Comparison of ENCODE assay signal across 13 cellular contexts in the genomic region with DNA sequence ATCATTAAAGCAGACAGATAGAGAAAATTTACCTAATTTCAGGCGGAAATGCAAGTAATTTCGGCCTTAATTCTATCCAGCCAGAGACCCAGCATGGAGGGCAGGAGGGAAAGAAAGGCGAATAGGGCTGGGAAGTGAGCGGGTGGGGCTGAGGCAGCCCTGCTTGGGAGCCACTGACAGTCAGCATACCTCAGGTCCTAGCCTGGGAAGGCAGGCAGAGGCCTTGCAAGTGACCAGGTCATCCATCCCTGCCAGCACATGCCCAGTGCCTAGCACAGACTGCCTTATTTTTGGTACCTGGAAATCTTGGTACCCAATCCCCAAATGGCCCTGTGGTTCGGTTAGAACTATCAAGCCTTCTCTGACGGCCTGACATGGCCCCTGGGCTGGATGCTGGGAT. TPM values are rescaled to one million over a fixed set of nuclear protein-coding genes. Genes with fewer than 3 reads are reported as not detected.
A peak's percentile ranks its signal among the peaks of the same experiment; 100 is the strongest.
DNase-seq lines count a peak whose midpoint lies in the region; ATAC-seq and TF ChIP-seq lines count a peak whose summit lies in the region.
"Had no signal": no experiment of that assay in that cellular context is flagged by ENCODE, and none has a peak within 500 bp of the region (broad histone marks: within the 10 kb centered on the region; RNA-seq: fewer than 3 reads in every experiment).

No MANE protein-coding gene starts in this region.

- H3K9me3 ChIP-seq in Caco-2 (no peaks in the 10 kb centered on the region), OCI-LY3 (ENCODE audit: insufficient read depth, low read length) (no peaks in the 10 kb centered on the region), gastroesophageal sphincter (no peaks in the 10 kb centered on the region)
- H3K9me3 ChIP-seq: BE2C, testis had no signal

- H3K79me2 ChIP-seq in OCI-LY3 (ENCODE audit: low read length): peaks cover 55% of the 10 kb centered on the region

- H3K4me1 ChIP-seq in Caco-2 (0 out of 2 replicates have a peak, but pooled peaks cover 12% of the 10 kb centered on the region), OCI-LY3 (ENCODE audit: low read length) (peaks cover 40% of the 10 kb centered on the region), gastroesophageal sphincter (peaks cover 0 to 84% (median 23%) of the 10 kb centered on the region in 3 donors)
- H3K4me1 ChIP-seq: BE2C had no signal

- POLR2A ChIA-PET in Caco-2 (lab: Charles Lee): no interaction called here

- H3K4me3 ChIP-seq in Caco-2 (ENCODE audit: low read depth, low read length) (no peak overlapping the region), OCI-LY3 (ENCODE audit: low read length) (peak overlapping the region; percentile 100), gastroesophageal sphincter (peak overlapping the region in 1 of 2 donors; percentile 60)

- TF ChIP-seq POLR2A in gastroesophageal sphincter (IDR thresholded peaks at IDR 0.05): no peak

- DNase-seq in Caco-2: no peak
- no peak for DNase-seq in osteocyte (ENCODE audit: extremely low spot score, unreplicated experiment)
- no peak for DNase-seq in NCI-H748 treated with DMSO at 0.1 percent for 48 hours (lab: John Stamatoyannopoulos, UW)
- DNase-seq in NK-92 (lab: John Stamatoyannopoulos, UW; ENCODE audit: unreplicated experiment): no peak
- DNase-seq: BE2C; erythroblast; NCI-H69; occipital lobe; stimulated activated CD4-positive, alpha-beta T cell treated with anti-CD3 and anti-CD28 coated beads, Interleukin-2, amount 100 ng/mL, for 48 hours; testis had no signal

- H3K36me3 Mint-ChIP-seq in Caco-2 (ENCODE audit: insufficient read depth, unreplicated experiment): peaks cover 15% of the 10 kb centered on the region
- peaks cover 6% of the 10 kb centered on the region for H3K36me3 Mint-ChIP-seq in osteocyte (ENCODE audit: unreplicated experiment)

- H3K9ac ChIP-seq in OCI-LY3 (ENCODE audit: low read length): peak overlapping the region; percentile 100

- TF ChIP-seq EP300 in gastroesophageal sphincter (IDR thresholded peaks at IDR 0.05): no peak

- no peak for TF ChIP-seq CTCF in Caco-2 (IDR thresholded peaks at IDR 0.05; ENCODE audit: insufficient read depth in 1 of 2, low read depth in 1 of 2, low read length in 1 of 2, severe bottlenecking in 1 of 2, unreplicated experiment in 1 of 2)
- TF ChIP-seq CTCF in OCI-LY3 (IDR thresholded peaks at IDR 0.05; ENCODE audit: low read depth, low read length): no peak
- no peak for TF ChIP-seq CTCF in gastroesophageal sphincter (IDR thresholded peaks at IDR 0.05)
- TF ChIP-seq CTCF in osteocyte (IDR thresholded peaks at IDR 0.05): no peak

- CTCF ChIA-PET in Caco-2 (lab: Charles Lee): interaction anchor here (3.5 kb wide), 1 partner anchor 8 kb away, joined by 72 read pairs; no protein-coding TSS in a partner anchor

- no TSS peak for BruUV-seq in Caco-2 (replicated peaks; lab: Mats Ljungman, UMichigan)

- H3K9me3 Mint-ChIP-seq in Caco-2 (ENCODE audit: unreplicated experiment) (no peaks in the 10 kb centered on the region), osteocyte (ENCODE audit: unreplicated experiment) (no peaks in the 10 kb centered on the region)

- H3K4me3 Mint-ChIP-seq in Caco-2 (ENCODE audit: unreplicated experiment): peak overlapping the region; percentile 62
- H3K4me3 Mint-ChIP-seq in osteocyte (ENCODE audit: unreplicated experiment): peak overlapping the region; percentile 76

- intact Hi-C loops in Caco-2 (cut with micrococcal nuclease; ENCODE audit: unreplicated experiment): loop anchor here (1.0 kb wide), 1 partner anchor 8 kb away; no protein-coding TSS in a partner anchor

- H3K36me3 ChIP-seq in Caco-2 (ENCODE audit: control insufficient read depth, insufficient read depth, low read length) (no peaks in the 10 kb centered on the region), OCI-LY3 (replicated peaks; ENCODE audit: low read depth, low read length) (peaks cover 33% of the 10 kb centered on the region), gastroesophageal sphincter (no peaks in the 10 kb centered on the region)
- H3K36me3 ChIP-seq: BE2C had no signal

- no peak overlapping the region for H2AFZ ChIP-seq in OCI-LY3 (ENCODE audit: low read depth, low read length)

- H3K4me1 Mint-ChIP-seq in Caco-2 (ENCODE audit: low read depth, unreplicated experiment): no peaks in the 10 kb centered on the region
- H3K4me1 Mint-ChIP-seq in osteocyte (ENCODE audit: unreplicated experiment): peaks cover 14% of the 10 kb centered on the region

- ATAC-seq in gastroesophageal sphincter (no peak), GM21367 (IDR thresholded peaks at IDR 0.05; ENCODE audit: unreplicated experiment) (no peak)

- H4K20me1 ChIP-seq in OCI-LY3 (ENCODE audit: insufficient read depth, low read length): no peaks in the 10 kb centered on the region

- H3K27ac Mint-ChIP-seq in Caco-2 (ENCODE audit: unreplicated experiment) (no peak overlapping the region), osteocyte (ENCODE audit: unreplicated experiment) (no peak overlapping the region)

- H3K27me3 Mint-ChIP-seq in Caco-2 (ENCODE audit: insufficient read depth, unreplicated experiment) (peaks cover 4% of the 10 kb centered on the region), osteocyte (ENCODE audit: unreplicated experiment) (peaks cover 29% of the 10 kb centered on the region)

- peak overlapping the region; percentile 55 for H3K27ac ChIP-seq in OCI-LY3 (ENCODE audit: low read length)
- H3K27ac ChIP-seq in gastroesophageal sphincter: peak overlapping the region in 3 of 4 donors; percentile 61 to 85 (median 82)
- H3K27ac ChIP-seq: testis had no signal

- no peaks in the 10 kb centered on the region; the same call in 1 of the 2 replicates for H3K27me3 ChIP-seq in Caco-2 (replicated peaks; ENCODE audit: control insufficient read depth, insufficient read depth, low read length)
- peaks cover 30% of the 10 kb centered on the region for H3K27me3 ChIP-seq in OCI-LY3 (ENCODE audit: low read depth, low read length)
- H3K27me3 ChIP-seq in gastroesophageal sphincter: peaks cover 97% of the 10 kb centered on the region

- 95 to 100% methylated on average over 1 to 2 of the region's 6 CpGs for WGBS in gastroesophageal sphincter (ENCODE audit: low coverage in 1 of 2), 2 donors

- peak overlapping the region; percentile 100 for H3K4me2 ChIP-seq in OCI-LY3 (ENCODE audit: low read length)

RNA-seq across cellular contexts. Expression of gene GDF7, which starts 1.5 kb away (rescaled TPM):
- total RNA-seq in Caco-2 (2022) (1.7 and 1.8 TPM in 2 replicates), gastroesophageal sphincter (10 to 100 TPM in 3 of 4 donors, 1 to 10 TPM in 1; 1.2 to 19.9 (median 15.3) TPM), osteocyte (9.0 and 10.1 TPM in 2 replicates)

RNA-seq across cellular contexts. Expression of gene HS1BP3, which starts 17.6 kb away (rescaled TPM):
- total RNA-seq in Caco-2 (2022): 26.5 and 31.1 TPM in 2 replicates
- total RNA-seq in gastroesophageal sphincter: 10 to 100 TPM; 42.8 to 89.1 (median 61.4) TPM
- total RNA-seq in osteocyte: 40.5 and 42.8 TPM in 2 replicates
